1 cellular context compared by ENCODE assay signal in genomic region chr16:28739787-28740186, GRCh38. TPM values are rescaled to one million over a fixed set of nuclear protein-coding genes. Genes with fewer than 3 reads are reported as not detected.
"Had no signal": no experiment of that assay in that cellular context is flagged by ENCODE, and none has a peak within 500 bp of the region (broad histone marks: within the 10 kb centered on the region; RNA-seq: fewer than 3 reads in every experiment).

No MANE protein-coding gene starts in this region.

RNA-seq across cellular contexts. Expression of gene NPIPB9, which starts 11.8 kb away (rescaled TPM):
- polyA plus RNA-seq: immature natural killer cell had no signal
